Comparison of ENCODE assay signal across 27 cellular contexts in genomic region chr7:128919241-128919640, GRCh38. TPM values are rescaled to one million over a fixed set of nuclear protein-coding genes. Genes with fewer than 3 reads are reported as not detected.
A peak's percentile ranks its signal among the peaks of the same experiment; 100 is the strongest.
DNase-seq lines count a peak whose midpoint lies in the region; ATAC-seq and TF ChIP-seq lines count a peak whose summit lies in the region.
"Had no signal": no experiment of that assay in that cellular context is flagged by ENCODE, and none has a peak within 500 bp of the region (broad histone marks: within the 10 kb centered on the region; RNA-seq: fewer than 3 reads in every experiment).

No MANE protein-coding gene starts in this region.

- H3K4me1 ChIP-seq in RWPE2 (ENCODE audit: insufficient read depth, poor library complexity, severe bottlenecking), result no peaks in the 10 kb centered on the region

- H3K4me3 Mint-ChIP-seq in CD14-positive monocyte, result no peak overlapping the region
- H3K4me3 Mint-ChIP-seq: B cell, T-cell had no signal

- H3K36me3 Mint-ChIP-seq in CD14-positive monocyte, result peaks cover 4 to 9% of the 10 kb centered on the region in 2 donors
- H3K36me3 Mint-ChIP-seq: CD8-positive, alpha-beta memory T cell; T-cell had no signal

- peaks cover 36% of the 10 kb centered on the region for H3K4me1 Mint-ChIP-seq in CD14-positive monocyte

- H3K4me3 ChIP-seq in RWPE2 (ENCODE audit: severe bottlenecking), result no peak overlapping the region
- H3K4me3 ChIP-seq: GM12878, GM23248, K562, SJCRH30 had no signal

- peaks cover 35 to 43% (median 43%) of the 10 kb centered on the region in 3 donors for H3K27me3 Mint-ChIP-seq in CD14-positive monocyte (ENCODE audit: low read depth in 3 of 3)

- no peak overlapping the region for H3K27ac Mint-ChIP-seq in CD14-positive monocyte
- H3K27ac Mint-ChIP-seq: B cell; CD8-positive, alpha-beta memory T cell; T-cell had no signal

- H3K9me3 ChIP-seq in RWPE2 (ENCODE audit: severe bottlenecking), result no peaks in the 10 kb centered on the region
- H3K9me3 ChIP-seq: SJCRH30 had no signal

- DNase-seq in CD14-positive monocyte (ENCODE audit: low spot score), result peak; percentile 38
- peak; percentile 10 for DNase-seq in GM13976 (ENCODE audit: low spot score)
- peak; percentile 34 for DNase-seq in RWPE2 (ENCODE audit: low spot score)
- peak; percentile 42 for DNase-seq in sciatic nerve (ENCODE audit: low spot score)
- DNase-seq in NCI-H1436 (lab: John Stamatoyannopoulos, UW), result no peak
- DNase-seq: DMS 273 treated with DMSO at 0.1 percent for 48 hours, DMS79, EL, GDM1, GM23248, H7, NCI-H1105 treated with DMSO at 0.1 percent for 48 hours, NCI-H2029, NCI-H69, SJCRH30 had no signal

- TF ChIP-seq CTCF in CD14-positive monocyte (IDR thresholded peaks at IDR 0.05) (no peak), GM13976 (IDR thresholded peaks at IDR 0.05; ENCODE audit: borderline replicate concordance, control extremely low read depth, extremely low read depth, insufficient read depth, missing control alignments) (no peak), RWPE2 (IDR thresholded peaks at IDR 0.05; ENCODE audit: poor library complexity, severe bottlenecking) (no peak)

- no peak overlapping the region for H3K27ac ChIP-seq in RWPE2 (ENCODE audit: poor library complexity, severe bottlenecking)
- H3K27ac ChIP-seq: C4-2B, GM23248, SJCRH30 had no signal

- peaks cover 16% of the 10 kb centered on the region for H3K27me3 ChIP-seq in RWPE2 (ENCODE audit: insufficient read depth, poor library complexity, severe bottlenecking)

- no peak for TF ChIP-seq POLR2A in GM18505 (IDR thresholded peaks at IDR 0.05; ENCODE audit: borderline replicate concordance, extremely low read depth, insufficient read depth, insufficient read length)

- no peak for ATAC-seq in RWPE2 (ENCODE audit: low read depth)
- ATAC-seq in sciatic nerve, result no peak
- ATAC-seq in GM21576 (IDR thresholded peaks at IDR 0.05; ENCODE audit: unreplicated experiment), result no peak
- no peak for ATAC-seq in GM18505 (IDR thresholded peaks at IDR 0.05; ENCODE audit: unreplicated experiment)
- ATAC-seq: GM12878, Panc1, T-cell had no signal

- in situ Hi-C loops in GM13976 (cut with MboI; ENCODE audit: low sequenced_read_pairs, unreplicated experiment), result loop anchor here (25.0 kb wide), 1 partner anchor 168 kb away; no protein-coding TSS in a partner anchor

- intact Hi-C loops in CD14-positive monocyte (cut with micrococcal nuclease) (no loop called here), sciatic nerve (cut with DNase I) (no loop called here)

- no peaks in the 10 kb centered on the region for H3K36me3 ChIP-seq in RWPE2 (ENCODE audit: low read depth)
- H3K36me3 ChIP-seq: SJCRH30 had no signal

- H3K9me3 Mint-ChIP-seq in CD14-positive monocyte, result peaks cover 2 to 17% (median 9%) of the 10 kb centered on the region in 7 donors
- H3K9me3 Mint-ChIP-seq: CD8-positive, alpha-beta memory T cell; T-cell had no signal

RNA-seq across cellular contexts. Expression of gene KCP, which starts 8.7 kb away (rescaled TPM):
- under 1 TPM in 1 of 2 donors, not detected in 1; 0.11 TPM for polyA plus RNA-seq in CD14-positive monocyte
- 1.8 TPM for total RNA-seq in sciatic nerve
- total RNA-seq: A673, GM23248, LHCN-M2, NCI-H460 had no signal
- polyA plus RNA-seq: CD8-positive, alpha-beta memory T cell had no signal

RNA-seq across cellular contexts. Expression of gene IRF5, which starts 18.5 kb away (rescaled TPM):
- 100 to 1,000 TPM; 130 to 170 TPM for polyA plus RNA-seq in CD14-positive monocyte
- total RNA-seq in sciatic nerve, result 8.7 TPM
- total RNA-seq: A673 had no signal
- polyA plus RNA-seq: K562 had no signal

RNA-seq across cellular contexts. Expression of gene ATP6V1F, which starts 56.6 kb away (rescaled TPM):
- polyA plus RNA-seq in CD14-positive monocyte, result 100 to 1,000 TPM; 511 to 593 TPM
- 89.6 TPM for total RNA-seq in sciatic nerve
